Comparison of ENCODE assay signal across 23 cellular contexts in genomic region chr18:46378864-46379207, GRCh38.
"Had no signal": no experiment of that assay in that cellular context is flagged by ENCODE, and none has a peak within 500 bp of the region (broad histone marks: within the 10 kb centered on the region; RNA-seq: fewer than 3 reads in every experiment).

No MANE protein-coding gene starts in this region.

- H3K4me2 ChIP-seq: neural progenitor cell had no signal

- H2AFZ ChIP-seq: neural progenitor cell had no signal

- H3K27me3 ChIP-seq: esophagus muscularis mucosa, foreskin keratinocyte, gastroesophageal sphincter, neural progenitor cell, sigmoid colon, testis, tibial artery had no signal

- H3K27ac ChIP-seq: coronary artery, esophagus muscularis mucosa, foreskin keratinocyte, gastroesophageal sphincter, lower lobe of right lung, neural progenitor cell, psoas muscle, sigmoid colon, testis, tibial artery had no signal

- DNase-seq: dermis blood vessel endothelial cell; effector memory CD4-positive, alpha-beta T cell; foreskin keratinocyte; hypothalamus; immature natural killer cell; islet precursor cell; left ventricle myocardium superior; lower lobe of right lung; naive thymus-derived CD8-positive, alpha-beta T cell; nucleus accumbens; psoas muscle; sigmoid colon; stimulated activated CD4-positive, alpha-beta T cell treated with anti-CD3 and anti-CD28 coated beads, Interleukin-4, amount 100 ng/mL, for 4 hours; stimulated activated naive CD8-positive, alpha-beta T cell treated with anti-CD3 and anti-CD28 coated beads, Interleukin-15, Interleukin-2, amounts not matched to agents 100 U/mL and 50 U/mL, for 24 hours; substantia nigra; testis; tibial artery had no signal

- ATAC-seq: foreskin keratinocyte; gastroesophageal sphincter; left ventricle myocardium superior; lower lobe of right lung; naive thymus-derived CD8-positive, alpha-beta T cell; psoas muscle; right cardiac atrium; stimulated activated memory B cell treated with anti-CD40 and anti-IgM and Interleukin-4, amounts not matched to agents 10 μg/mL and 1 μg/mL and 100 μg/mL, for 72 hours; stimulated activated naive CD8-positive, alpha-beta T cell treated with anti-CD3 and anti-CD28 coated beads, Interleukin-15, Interleukin-2, amounts not matched to agents 100 U/mL and 50 U/mL, for 24 hours had no signal

- H3K4me1 ChIP-seq: foreskin keratinocyte, gastroesophageal sphincter, lower lobe of right lung, psoas muscle, sigmoid colon, testis, tibial artery had no signal

- H3K9ac ChIP-seq: neural progenitor cell had no signal

- H3K4me3 ChIP-seq: coronary artery, esophagus muscularis mucosa, gastroesophageal sphincter, lower lobe of right lung, neural progenitor cell, psoas muscle, sigmoid colon, testis, tibial artery had no signal

- H3K36me3 ChIP-seq: esophagus muscularis mucosa, gastroesophageal sphincter, lower lobe of right lung, neural progenitor cell, sigmoid colon, tibial artery had no signal

- H3K9me3 ChIP-seq: esophagus muscularis mucosa, gastroesophageal sphincter, lower lobe of right lung, psoas muscle, sigmoid colon, testis, tibial artery had no signal
